Comparison of ENCODE assay signal across 1 cellular context in the genomic region with DNA sequence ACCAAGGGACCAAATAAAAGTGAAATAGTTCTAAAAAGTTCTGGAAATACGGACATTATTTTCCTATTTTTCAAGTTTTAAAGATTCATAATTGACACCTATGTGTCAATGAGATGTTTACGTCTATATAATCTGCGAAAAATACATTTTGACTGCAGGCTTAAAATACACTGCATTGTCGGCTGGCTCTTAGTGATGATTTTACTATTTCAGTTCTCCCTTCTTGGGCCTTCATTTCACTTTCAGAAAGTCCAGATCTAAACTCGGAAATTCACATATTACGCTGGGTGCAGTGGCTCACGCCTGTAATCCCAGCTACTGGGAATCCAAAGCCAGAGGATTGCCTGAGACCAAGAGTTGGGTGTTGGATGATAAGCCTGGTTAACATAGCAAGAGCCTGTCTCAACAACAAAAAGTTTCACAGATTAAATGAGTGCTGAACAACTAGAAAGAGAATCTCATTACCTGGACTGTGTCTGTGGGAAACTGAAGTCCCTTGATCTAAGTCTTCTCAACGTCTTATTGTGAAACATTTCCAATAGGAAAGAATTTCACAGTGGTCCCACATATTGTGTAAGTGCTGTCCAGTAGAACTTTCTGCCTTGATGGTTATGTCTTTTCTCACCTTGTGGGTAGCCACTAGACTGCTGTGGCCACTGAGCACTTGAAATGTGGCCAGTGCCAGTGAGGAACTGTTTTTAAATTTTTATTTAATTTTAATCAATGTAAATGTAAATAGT.
TF ChIP-seq lines count a peak whose summit lies in the region.

No MANE protein-coding gene starts in this region.

TF ChIP-seq in WTC11, 78 proteins besides CTCF, POLR2A, EP300 and RAD21 (continued from another document):
- TF ChIP-seq, protein P1, sequence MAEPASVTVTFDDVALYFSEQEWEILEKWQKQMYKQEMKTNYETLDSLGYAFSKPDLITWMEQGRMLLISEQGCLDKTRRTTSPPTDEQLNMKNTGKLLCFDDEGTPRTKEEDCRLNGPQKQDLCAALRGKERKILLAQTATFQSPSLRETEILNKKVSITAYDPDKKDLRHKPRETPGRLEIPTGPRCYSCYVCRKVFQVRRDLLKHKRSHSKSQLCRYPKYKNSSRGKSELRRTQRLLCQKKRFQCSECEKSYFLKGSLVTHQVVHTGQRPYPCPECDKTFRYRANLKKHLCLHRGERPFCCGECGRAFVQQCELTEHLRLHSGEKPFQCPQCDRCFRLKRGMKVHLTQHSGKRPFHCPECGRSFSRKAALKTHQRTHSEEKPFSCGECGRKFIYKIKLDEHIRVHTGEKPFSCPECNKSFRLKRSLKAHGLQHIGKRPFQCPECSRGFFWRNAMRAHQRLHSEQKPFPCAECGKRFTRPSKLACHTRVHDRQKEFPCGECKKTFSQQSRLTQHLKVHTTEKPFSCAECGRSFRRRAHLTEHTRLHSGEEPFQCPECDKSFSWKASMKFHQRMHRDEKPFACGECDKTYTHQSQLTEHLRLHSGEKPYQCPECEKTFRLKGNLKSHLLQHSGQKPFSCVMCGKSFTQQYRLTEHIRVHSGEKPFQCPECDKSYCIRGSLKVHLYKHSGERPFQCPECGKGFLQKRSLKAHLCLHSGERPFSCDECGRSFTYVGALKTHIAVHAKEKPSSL (CRISPR knock-in tag; conservative IDR thresholded peaks at IDR 0.05) = no peak
- TF ChIP-seq, protein P2, sequence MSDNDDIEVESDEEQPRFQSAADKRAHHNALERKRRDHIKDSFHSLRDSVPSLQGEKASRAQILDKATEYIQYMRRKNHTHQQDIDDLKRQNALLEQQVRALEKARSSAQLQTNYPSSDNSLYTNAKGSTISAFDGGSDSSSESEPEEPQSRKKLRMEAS (CRISPR knock-in tag; IDR thresholded peaks at IDR 0.05) = no peak
- no peak for TF ChIP-seq NFATC4 (CRISPR knock-in tag; IDR thresholded peaks at IDR 0.05)
- TF ChIP-seq HMGA2 (CRISPR knock-in tag; IDR thresholded peaks at IDR 0.05) = no peak
- TF ChIP-seq, protein P3, sequence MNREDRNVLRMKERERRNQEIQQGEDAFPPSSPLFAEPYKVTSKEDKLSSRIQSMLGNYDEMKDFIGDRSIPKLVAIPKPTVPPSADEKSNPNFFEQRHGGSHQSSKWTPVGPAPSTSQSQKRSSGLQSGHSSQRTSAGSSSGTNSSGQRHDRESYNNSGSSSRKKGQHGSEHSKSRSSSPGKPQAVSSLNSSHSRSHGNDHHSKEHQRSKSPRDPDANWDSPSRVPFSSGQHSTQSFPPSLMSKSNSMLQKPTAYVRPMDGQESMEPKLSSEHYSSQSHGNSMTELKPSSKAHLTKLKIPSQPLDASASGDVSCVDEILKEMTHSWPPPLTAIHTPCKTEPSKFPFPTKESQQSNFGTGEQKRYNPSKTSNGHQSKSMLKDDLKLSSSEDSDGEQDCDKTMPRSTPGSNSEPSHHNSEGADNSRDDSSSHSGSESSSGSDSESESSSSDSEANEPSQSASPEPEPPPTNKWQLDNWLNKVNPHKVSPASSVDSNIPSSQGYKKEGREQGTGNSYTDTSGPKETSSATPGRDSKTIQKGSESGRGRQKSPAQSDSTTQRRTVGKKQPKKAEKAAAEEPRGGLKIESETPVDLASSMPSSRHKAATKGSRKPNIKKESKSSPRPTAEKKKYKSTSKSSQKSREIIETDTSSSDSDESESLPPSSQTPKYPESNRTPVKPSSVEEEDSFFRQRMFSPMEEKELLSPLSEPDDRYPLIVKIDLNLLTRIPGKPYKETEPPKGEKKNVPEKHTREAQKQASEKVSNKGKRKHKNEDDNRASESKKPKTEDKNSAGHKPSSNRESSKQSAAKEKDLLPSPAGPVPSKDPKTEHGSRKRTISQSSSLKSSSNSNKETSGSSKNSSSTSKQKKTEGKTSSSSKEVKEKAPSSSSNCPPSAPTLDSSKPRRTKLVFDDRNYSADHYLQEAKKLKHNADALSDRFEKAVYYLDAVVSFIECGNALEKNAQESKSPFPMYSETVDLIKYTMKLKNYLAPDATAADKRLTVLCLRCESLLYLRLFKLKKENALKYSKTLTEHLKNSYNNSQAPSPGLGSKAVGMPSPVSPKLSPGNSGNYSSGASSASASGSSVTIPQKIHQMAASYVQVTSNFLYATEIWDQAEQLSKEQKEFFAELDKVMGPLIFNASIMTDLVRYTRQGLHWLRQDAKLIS (CRISPR knock-in tag; IDR thresholded peaks at IDR 0.05; ENCODE audit: borderline replicate concordance) = no peak
- TF ChIP-seq, protein P4, sequence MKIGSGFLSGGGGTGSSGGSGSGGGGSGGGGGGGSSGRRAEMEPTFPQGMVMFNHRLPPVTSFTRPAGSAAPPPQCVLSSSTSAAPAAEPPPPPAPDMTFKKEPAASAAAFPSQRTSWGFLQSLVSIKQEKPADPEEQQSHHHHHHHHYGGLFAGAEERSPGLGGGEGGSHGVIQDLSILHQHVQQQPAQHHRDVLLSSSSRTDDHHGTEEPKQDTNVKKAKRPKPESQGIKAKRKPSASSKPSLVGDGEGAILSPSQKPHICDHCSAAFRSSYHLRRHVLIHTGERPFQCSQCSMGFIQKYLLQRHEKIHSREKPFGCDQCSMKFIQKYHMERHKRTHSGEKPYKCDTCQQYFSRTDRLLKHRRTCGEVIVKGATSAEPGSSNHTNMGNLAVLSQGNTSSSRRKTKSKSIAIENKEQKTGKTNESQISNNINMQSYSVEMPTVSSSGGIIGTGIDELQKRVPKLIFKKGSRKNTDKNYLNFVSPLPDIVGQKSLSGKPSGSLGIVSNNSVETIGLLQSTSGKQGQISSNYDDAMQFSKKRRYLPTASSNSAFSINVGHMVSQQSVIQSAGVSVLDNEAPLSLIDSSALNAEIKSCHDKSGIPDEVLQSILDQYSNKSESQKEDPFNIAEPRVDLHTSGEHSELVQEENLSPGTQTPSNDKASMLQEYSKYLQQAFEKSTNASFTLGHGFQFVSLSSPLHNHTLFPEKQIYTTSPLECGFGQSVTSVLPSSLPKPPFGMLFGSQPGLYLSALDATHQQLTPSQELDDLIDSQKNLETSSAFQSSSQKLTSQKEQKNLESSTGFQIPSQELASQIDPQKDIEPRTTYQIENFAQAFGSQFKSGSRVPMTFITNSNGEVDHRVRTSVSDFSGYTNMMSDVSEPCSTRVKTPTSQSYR (CRISPR knock-in tag; IDR thresholded peaks at IDR 0.05) = no peak
- TF ChIP-seq FOXK1 (CRISPR knock-in tag; IDR thresholded peaks at IDR 0.05) = no peak
- TF ChIP-seq NR1H2 (CRISPR knock-in tag; IDR thresholded peaks at IDR 0.05) = no peak
